ENCODE assay signal across 8 cellular contexts in the genomic region with DNA sequence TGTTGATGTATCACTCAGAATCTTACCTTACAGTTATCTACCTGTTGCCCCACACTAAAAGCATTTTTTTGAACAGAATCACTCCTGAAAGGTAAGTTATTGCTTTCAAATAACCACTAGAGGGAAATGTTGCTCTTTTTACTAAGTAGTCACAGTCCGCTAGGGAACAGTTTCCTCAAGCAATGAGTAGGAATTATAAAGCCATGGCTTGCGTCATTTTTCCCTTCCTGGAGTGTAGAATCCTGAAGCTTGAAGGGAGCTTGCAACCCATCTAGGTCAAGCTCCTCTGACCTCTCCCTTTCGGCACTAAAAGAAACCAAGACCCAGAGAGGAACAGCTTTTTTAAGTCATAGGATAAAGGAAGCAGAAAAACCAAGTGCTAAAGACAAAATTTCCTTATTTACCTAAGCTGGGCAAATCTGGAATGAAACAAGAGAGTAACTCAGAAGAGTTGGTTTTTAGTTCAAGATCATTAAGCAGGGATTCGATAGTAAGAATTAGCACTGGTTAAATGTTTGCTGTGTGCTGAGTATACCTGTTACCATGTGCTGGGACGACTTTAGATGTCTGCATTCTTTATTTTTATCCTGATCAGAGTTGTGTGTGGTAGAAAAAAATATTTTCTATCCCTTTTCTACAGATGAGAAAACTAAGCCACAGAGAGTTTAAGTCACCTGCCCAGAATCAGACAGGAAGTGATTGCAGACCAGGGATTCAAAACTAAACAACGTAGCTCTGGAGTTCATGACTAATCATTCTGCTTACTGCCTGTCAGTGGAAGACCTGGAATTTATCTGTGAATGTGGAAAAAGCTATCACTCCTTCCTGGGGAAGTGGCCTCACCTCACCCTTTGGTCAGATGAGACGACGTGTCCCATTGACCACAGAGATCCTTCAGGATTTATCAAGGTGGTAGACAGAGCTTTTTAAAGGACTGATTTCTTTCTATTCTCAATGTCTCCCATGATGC.
A peak's percentile ranks its signal among the peaks of the same experiment; 100 is the strongest.
DNase-seq lines count a peak whose midpoint lies in the region; ATAC-seq and TF ChIP-seq lines count a peak whose summit lies in the region.

No MANE protein-coding gene starts in this region.

- no peak overlapping the region for H2AFZ ChIP-seq in SU-DHL-6 (ENCODE audit: low read depth, low read length, severe bottlenecking)

- H3K79me2 ChIP-seq in SU-DHL-6 (ENCODE audit: insufficient read depth, low read length): no peaks in the 10 kb centered on the region

- H4K20me1 ChIP-seq in SU-DHL-6 (ENCODE audit: low read depth, low read length): no peaks in the 10 kb centered on the region

- H3K9ac ChIP-seq in SU-DHL-6 (ENCODE audit: low read length): no peak overlapping the region

- no peak for TF ChIP-seq POLR2A in gastroesophageal sphincter (IDR thresholded peaks at IDR 0.05)

- H3K4me2 ChIP-seq in SU-DHL-6 (ENCODE audit: low read depth, low read length, poor library complexity, severe bottlenecking): no peak overlapping the region

- H3K27me3 Mint-ChIP-seq in progenitor cell of endocrine pancreas: peaks cover 33% of the 10 kb centered on the region

- peak; percentile 69 for ATAC-seq in GM18907 (IDR thresholded peaks at IDR 0.05; ENCODE audit: unreplicated experiment)
- peak; percentile 77 for ATAC-seq in gastroesophageal sphincter

- DNase-seq in AG04449 (ENCODE audit: low read depth, low spot score): no peak
- peak; percentile 48 for DNase-seq in NCI-H1092 (lab: John Stamatoyannopoulos, UW)
- DNase-seq in progenitor cell of endocrine pancreas (ENCODE audit: low spot score, unreplicated experiment): no peak
- no peak for DNase-seq in NCI-H1436 (lab: John Stamatoyannopoulos, UW)
- DNase-seq in activated T-cell treated with anti-CD3 and anti-CD28 coated beads, Interleukin-2, amount 50 U/mL, for 1 hour: no peak

- no peaks in the 10 kb centered on the region for H3K9me3 ChIP-seq in SU-DHL-6 (ENCODE audit: insufficient read depth, low read length)
- no peaks in the 10 kb centered on the region for H3K9me3 ChIP-seq in gastroesophageal sphincter

- no peaks in the 10 kb centered on the region for H3K9me2 ChIP-seq in SU-DHL-6 (replicated peaks; ENCODE audit: insufficient read depth, low read length)

- H3K9me3 Mint-ChIP-seq in progenitor cell of endocrine pancreas (ENCODE audit: low read depth): no peaks in the 10 kb centered on the region

- no peak overlapping the region for H3K4me3 Mint-ChIP-seq in progenitor cell of endocrine pancreas (ENCODE audit: low read depth)

- no peaks in the 10 kb centered on the region for H3K36me3 Mint-ChIP-seq in progenitor cell of endocrine pancreas (ENCODE audit: insufficient read depth)

- peaks cover 5% of the 10 kb centered on the region for H3K4me1 Mint-ChIP-seq in progenitor cell of endocrine pancreas (ENCODE audit: low read depth)

- H3K27ac Mint-ChIP-seq in progenitor cell of endocrine pancreas: peak overlapping the region; percentile 63

- peaks cover 0 to 5% (median 3%) of the 10 kb centered on the region in 3 donors for H3K4me1 ChIP-seq in gastroesophageal sphincter

- H3K4me3 ChIP-seq in AG04449 (ENCODE audit: low read depth, low read length) (no peak overlapping the region), SU-DHL-6 (ENCODE audit: insufficient read depth, low read length, poor library complexity, severe bottlenecking) (no peak overlapping the region), gastroesophageal sphincter (no peak overlapping the region)

- 20 to 22% methylated on average over 3 to 7 of the region's 8 CpGs for WGBS in gastroesophageal sphincter (ENCODE audit: low coverage in 1 of 2), 2 donors

- H3F3A ChIP-seq in SU-DHL-6 (ENCODE audit: insufficient read depth): no peaks in the 10 kb centered on the region

- H3K27me3 ChIP-seq in SU-DHL-6 (ENCODE audit: low read length) (no peaks in the 10 kb centered on the region), gastroesophageal sphincter (peaks cover 15% of the 10 kb centered on the region)

- POLR2A ChIA-PET in AG04449 (lab: Yijun Ruan, JAX): no interaction called here

- H3K27ac ChIP-seq in SU-DHL-6 (ENCODE audit: low read depth, low read length): no peak overlapping the region
- peak overlapping the region in 1 of 4 donors; percentile 31 for H3K27ac ChIP-seq in gastroesophageal sphincter

- CTCF ChIA-PET in AG04449 (lab: Yijun Ruan, JAX): interaction anchor here (0.9 to 5.3 kb wide), 10 partner anchors 16 to 821 kb away, joined by 3 to 68 read pairs (median 3); a partner anchor contains a TSS

- no peak for TF ChIP-seq EP300 in gastroesophageal sphincter (IDR thresholded peaks at IDR 0.05)

- H3K36me3 ChIP-seq in SU-DHL-6 (ENCODE audit: low read length) (no peaks in the 10 kb centered on the region), gastroesophageal sphincter (no peaks in the 10 kb centered on the region)

- TF ChIP-seq CTCF in AG04449 (IDR thresholded peaks at IDR 0.05; ENCODE audit: insufficient read depth, low read length, missing control alignments) (peak; percentile 11), SU-DHL-6 (IDR thresholded peaks at IDR 0.05; ENCODE audit: insufficient read depth, low read length, poor library complexity, severe bottlenecking) (peak; percentile 33), gastroesophageal sphincter (IDR thresholded peaks at IDR 0.05) (peak; percentile 46 to 74 (median 69)), progenitor cell of endocrine pancreas (IDR thresholded peaks at IDR 0.05; ENCODE audit: unreplicated experiment) (peak; percentile 74)

Comparison
In these comparisons a context has a peak if more than half of its experiments do, and no peak if none do; other contexts are left out.
1. CTCF ChIP-seq: peak in every context shown above with its lines; median percentile 74 in progenitor cell of endocrine pancreas; 69 in gastroesophageal sphincter; 33 in SU-DHL-6; 11 in AG04449.